Comparison of ENCODE assay signal across 8 cellular contexts in genomic region chr4:47383829-47384427, GRCh38.
DNase-seq lines count a peak whose midpoint lies in the region; ATAC-seq and TF ChIP-seq lines count a peak whose summit lies in the region.

No MANE protein-coding gene starts in this region.

- H3F3A ChIP-seq in DOHH2 (ENCODE audit: control insufficient read depth, insufficient read depth) (no peaks in the 10 kb centered on the region), smooth muscle cell (ENCODE audit: low read depth) (no peaks in the 10 kb centered on the region)

- H4K20me1 ChIP-seq in DOHH2 (ENCODE audit: control insufficient read depth, insufficient read depth, low read depth, low read length) (no peaks in the 10 kb centered on the region), smooth muscle cell (ENCODE audit: low read depth) (no peaks in the 10 kb centered on the region)

- no peaks in the 10 kb centered on the region for H3K4me1 ChIP-seq in DOHH2 (ENCODE audit: control insufficient read depth, low read length)
- no peaks in the 10 kb centered on the region for H3K4me1 ChIP-seq in Peyer's patch
- H3K4me1 ChIP-seq in smooth muscle cell (ENCODE audit: low read depth): no peaks in the 10 kb centered on the region
- H3K4me1 ChIP-seq in suprapubic skin: no peaks in the 10 kb centered on the region

- TF ChIP-seq CTCF in DOHH2 (IDR thresholded peaks at IDR 0.05; ENCODE audit: low read depth, low read length, poor library complexity, severe bottlenecking) (peak; percentile 54), Peyer's patch (IDR thresholded peaks at IDR 0.05) (peak in 4 of 6 experiments; percentile 50 to 68 (median 62)), smooth muscle cell (IDR thresholded peaks at IDR 0.05; ENCODE audit: borderline replicate concordance, insufficient read depth, poor library complexity, severe bottlenecking) (peak; percentile 78), suprapubic skin (IDR thresholded peaks at IDR 0.05) (peak in 1 of 2 donors; percentile 34)

- H3K27me3 ChIP-seq in DOHH2 (ENCODE audit: control insufficient read depth, low read length) (no peaks in the 10 kb centered on the region), Peyer's patch (no peaks in the 10 kb centered on the region), smooth muscle cell (ENCODE audit: low read depth) (no peaks in the 10 kb centered on the region), suprapubic skin (no peaks in the 10 kb centered on the region)

- H3K4me2 ChIP-seq in DOHH2 (ENCODE audit: low read length) (no peak overlapping the region), smooth muscle cell (no peak overlapping the region)

- H3K79me2 ChIP-seq in DOHH2 (ENCODE audit: control insufficient read depth, low read length) (no peaks in the 10 kb centered on the region), smooth muscle cell (ENCODE audit: low read depth) (no peaks in the 10 kb centered on the region)

- no peak overlapping the region for H3K27ac ChIP-seq in DOHH2 (ENCODE audit: low read depth, low read length)
- no peak overlapping the region for H3K27ac ChIP-seq in Peyer's patch
- H3K27ac ChIP-seq in smooth muscle cell (ENCODE audit: low read depth): no peak overlapping the region
- no peak overlapping the region for H3K27ac ChIP-seq in suprapubic skin

- H3K4me3 ChIP-seq in DOHH2 (ENCODE audit: low read length): no peak overlapping the region
- no peak overlapping the region for H3K4me3 ChIP-seq in Peyer's patch
- no peak overlapping the region for H3K4me3 ChIP-seq in smooth muscle cell
- H3K4me3 ChIP-seq in suprapubic skin: no peak overlapping the region

- TF ChIP-seq POLR2A in Peyer's patch (IDR thresholded peaks at IDR 0.05) (no peak), suprapubic skin (IDR thresholded peaks at IDR 0.05) (no peak)

- H3K9me3 ChIP-seq in DOHH2 (ENCODE audit: control insufficient read depth, insufficient read depth, low read length): no peaks in the 10 kb centered on the region
- no peaks in the 10 kb centered on the region for H3K9me3 ChIP-seq in Peyer's patch
- H3K9me3 ChIP-seq in smooth muscle cell (replicated peaks; ENCODE audit: low read depth): no peaks in the 10 kb centered on the region
- no peaks in the 10 kb centered on the region for H3K9me3 ChIP-seq in suprapubic skin

- H2AFZ ChIP-seq in smooth muscle cell (ENCODE audit: low read depth): no peak overlapping the region

- ATAC-seq in HG03432 (IDR thresholded peaks at IDR 0.05; ENCODE audit: unreplicated experiment): peak; percentile 44

- 16% methylated on average over 4 of the region's 4 CpGs for WGBS in smooth muscle cell (ENCODE audit: low lambda C conversion rate)
- 4% methylated on average over 4 of the region's 4 CpGs for WGBS in suprapubic skin

- H3K36me3 ChIP-seq in DOHH2 (ENCODE audit: control insufficient read depth, low read length): no peaks in the 10 kb centered on the region
- H3K36me3 ChIP-seq in Peyer's patch: no peaks in the 10 kb centered on the region
- no peaks in the 10 kb centered on the region for H3K36me3 ChIP-seq in smooth muscle cell (ENCODE audit: low read depth)
- H3K36me3 ChIP-seq in suprapubic skin: no peaks in the 10 kb centered on the region

- no peak for TF ChIP-seq EP300 in suprapubic skin (IDR thresholded peaks at IDR 0.05)

- no peak overlapping the region for H3K9ac ChIP-seq in smooth muscle cell (ENCODE audit: low read depth)

- DNase-seq in Peyer's patch (no peak), fibroblast of gingiva (ENCODE audit: low read depth) (peak; percentile 21), smooth muscle cell (lab: John Stamatoyannopoulos, UW; ENCODE audit: unreplicated experiment) (no peak), suprapubic skin (ENCODE audit: low spot score in 2 of 2) (no peak), activated T-cell treated with anti-CD3 and anti-CD28 coated beads for 4 hours (no peak)
- no peak for DNase-seq in activated CD8-positive, alpha-beta memory T cell treated with anti-CD3 and anti-CD28 coated beads, Interleukin-2, amount 50 U/mL, for 4 hours

- no peaks in the 10 kb centered on the region for H3K9me2 ChIP-seq in DOHH2 (replicated peaks; ENCODE audit: control insufficient read depth, low read length)
